Comparison of ENCODE assay signal across 11 cellular contexts in the genomic region with DNA sequence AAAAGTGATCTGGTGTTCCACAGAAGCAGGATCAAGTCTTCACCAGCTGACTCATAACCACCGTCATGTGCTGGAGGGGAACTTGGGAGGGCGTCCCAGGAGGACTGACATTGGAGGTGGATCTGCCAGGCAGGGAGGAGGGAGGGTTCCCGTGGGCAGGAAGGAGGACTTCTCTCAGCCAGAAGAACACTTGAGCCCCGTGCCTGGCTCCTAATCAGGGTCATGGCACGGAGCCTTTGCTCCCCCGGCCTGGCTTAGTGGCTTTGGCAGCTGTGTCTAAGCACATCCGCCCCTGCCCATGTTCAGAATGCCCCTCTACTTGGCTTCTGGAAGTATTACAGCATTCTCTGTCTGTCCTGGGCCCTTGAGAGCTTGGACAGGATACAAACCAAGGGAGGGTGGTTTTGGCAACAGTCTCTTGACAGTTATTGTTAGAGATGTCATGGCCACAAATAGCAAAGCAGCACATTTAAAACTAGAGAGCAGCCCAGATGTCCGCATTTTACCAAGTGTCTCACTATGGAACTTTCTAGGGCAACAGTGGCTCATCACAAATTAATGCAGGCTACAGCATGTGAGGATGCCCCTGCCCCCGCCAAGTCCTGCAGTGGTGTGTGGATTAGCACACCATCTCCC. TPM values are rescaled to one million over a fixed set of nuclear protein-coding genes. Genes with fewer than 3 reads are reported as not detected.
DNase-seq lines count a peak whose midpoint lies in the region; ATAC-seq, FAIRE-seq and TF ChIP-seq lines count a peak whose summit lies in the region.
"Had no signal": no experiment of that assay in that cellular context is flagged by ENCODE, and none has a peak within 500 bp of the region (broad histone marks: within the 10 kb centered on the region; RNA-seq: fewer than 3 reads in every experiment).

No MANE protein-coding gene starts in this region.

- no peak for FAIRE-seq in kidney (lab: Jason Lieb, UNC)
- FAIRE-seq: GM12878 had no signal

- peak; percentile 49 for DNase-seq in HFF-Myc (ENCODE audit: extremely low read depth, low read depth)
- DNase-seq in mammary epithelial cell, result peak; percentile 11
- peak; percentile 90 for DNase-seq in kidney
- no peak for DNase-seq in NCI-H1105 treated with DMSO at 0.1 percent for 48 hours (lab: John Stamatoyannopoulos, UW)
- no peak for DNase-seq in NCI-H187 (lab: John Stamatoyannopoulos, UW)
- DNase-seq in activated naive CD8-positive, alpha-beta T cell treated with anti-CD3 and anti-CD28 coated beads for 36 hours, result no peak
- DNase-seq: activated CD4-positive, alpha-beta T cell treated with anti-CD3 and anti-CD28 coated beads, Interleukin-2, amount 10 ng/mL, durations not matched to agents 7 days and 5 days; NCI-H2227 treated with DMSO at 0.1 percent for 48 hours had no signal

- no peak for ATAC-seq in GM18505 (IDR thresholded peaks at IDR 0.05; ENCODE audit: unreplicated experiment)
- ATAC-seq: GM12878 had no signal

- H3K27ac ChIP-seq in mammary epithelial cell (ENCODE audit: insufficient read depth, low read depth, low read length) (no peak overlapping the region), kidney (ENCODE audit: low read depth in 2 of 2, low read length in 2 of 2) (peak overlapping the region in 1 of 2 donors; percentile 27), stomach smooth muscle (ENCODE audit: low read length) (peak overlapping the region; percentile 37)

- H3K4me2 ChIP-seq in mammary epithelial cell (ENCODE audit: insufficient read depth, low read depth, low read length), result no peak overlapping the region

- no peak overlapping the region for H3K4me3 Mint-ChIP-seq in activated naive CD8-positive, alpha-beta T cell treated with anti-CD3 and anti-CD28 coated beads for 36 hours
- H3K4me3 Mint-ChIP-seq: activated CD4-positive, alpha-beta T cell treated with anti-CD3 and anti-CD28 coated beads, Interleukin-2, amount 10 ng/mL, durations not matched to agents 7 days and 5 days had no signal

- dilution Hi-C loops in mammary epithelial cell (cut with HindIII; ENCODE audit: low sequenced_read_pairs), result no loop called here

- peaks cover 5% of the 10 kb centered on the region for H3K4me1 ChIP-seq in mammary epithelial cell (ENCODE audit: insufficient read depth, low read length)
- H3K4me1 ChIP-seq in kidney (ENCODE audit: control insufficient read depth in 1 of 2, insufficient read depth in 1 of 2, low read depth in 1 of 2, low read length in 2 of 2), result peaks cover 0 to 4% of the 10 kb centered on the region in 2 donors
- H3K4me1 ChIP-seq in stomach smooth muscle (ENCODE audit: control insufficient read depth, insufficient read depth, low read length), result peaks cover 9% of the 10 kb centered on the region

- no peak overlapping the region for H3K27ac Mint-ChIP-seq in activated naive CD8-positive, alpha-beta T cell treated with anti-CD3 and anti-CD28 coated beads for 36 hours
- H3K27ac Mint-ChIP-seq: activated CD4-positive, alpha-beta T cell treated with anti-CD3 and anti-CD28 coated beads, Interleukin-2, amount 10 ng/mL, durations not matched to agents 7 days and 5 days had no signal

- no peak for TF ChIP-seq POLR2A in GM18505 (IDR thresholded peaks at IDR 0.05; ENCODE audit: borderline replicate concordance, extremely low read depth, insufficient read depth, insufficient read length)

- H3K79me2 ChIP-seq in mammary epithelial cell (ENCODE audit: insufficient read depth, low read length), result no peaks in the 10 kb centered on the region

- H3K4me3 ChIP-seq in HFF-Myc (replicated peaks; ENCODE audit: low read depth, low read length) (no peak overlapping the region), mammary epithelial cell (replicated peaks in 1 of 3; ENCODE audit: insufficient read depth in 1 of 3, low read depth in 2 of 3, low read length in 3 of 3) (no peak overlapping the region), kidney (ENCODE audit: low read length in 2 of 2) (no peak overlapping the region), stomach smooth muscle (ENCODE audit: low read length in 2 of 2) (peak overlapping the region in 1 of 2 donors; percentile 29)
- H3K4me3 ChIP-seq: GM12878 had no signal

- WGBS in mammary epithelial cell (ENCODE audit: low coverage, missing lambda C conversion rate), result 37% methylated on average over 7 of the region's 9 CpGs

- no peaks in the 10 kb centered on the region for H3K9me3 Mint-ChIP-seq in activated naive CD8-positive, alpha-beta T cell treated with anti-CD3 and anti-CD28 coated beads for 36 hours
- H3K9me3 Mint-ChIP-seq: activated CD4-positive, alpha-beta T cell treated with anti-CD3 and anti-CD28 coated beads, Interleukin-2, amount 10 ng/mL, durations not matched to agents 7 days and 5 days had no signal

- in situ Hi-C loops in mammary epithelial cell (cut with MboI; ENCODE audit: low sequenced_read_pairs in 2 of 2), result no loop called here

- CTCF ChIA-PET in mammary epithelial cell (lab: Charles Lee; ENCODE audit: low non-redundant PET), result no interaction called here

- no peak for TF ChIP-seq CTCF in HFF-Myc (IDR thresholded peaks at IDR 0.05; ENCODE audit: low read depth, low read length, missing control alignments)
- TF ChIP-seq CTCF in mammary epithelial cell (conservative IDR thresholded peaks at IDR 0.05 in 1 of 2, IDR thresholded peaks at IDR 0.05 in 1 of 2; ENCODE audit: extremely low read depth in 1 of 2, insufficient read depth in 1 of 2, low read depth in 1 of 2, low read length in 2 of 2), result no peak
- TF ChIP-seq CTCF in kidney (IDR thresholded peaks at IDR 0.05; ENCODE audit: borderline replicate concordance, extremely low read depth, insufficient read depth), result no peak

- H3K4me1 Mint-ChIP-seq in activated naive CD8-positive, alpha-beta T cell treated with anti-CD3 and anti-CD28 coated beads for 36 hours, result peaks cover 9% of the 10 kb centered on the region
- H3K4me1 Mint-ChIP-seq: activated CD4-positive, alpha-beta T cell treated with anti-CD3 and anti-CD28 coated beads, Interleukin-2, amount 10 ng/mL, durations not matched to agents 7 days and 5 days had no signal

- H3K9ac ChIP-seq in mammary epithelial cell (ENCODE audit: insufficient read depth, low read length), result no peak overlapping the region
- no peak overlapping the region for H3K9ac ChIP-seq in kidney (ENCODE audit: low read length in 2 of 2)
- H3K9ac ChIP-seq in stomach smooth muscle (ENCODE audit: low read length in 2 of 2), result no peak overlapping the region

- H3K27me3 ChIP-seq in mammary epithelial cell (ENCODE audit: insufficient read depth, low read length) (no peaks in the 10 kb centered on the region), stomach smooth muscle (ENCODE audit: control insufficient read depth in 1 of 2, insufficient read depth in 2 of 2, low read length in 2 of 2) (no peaks in the 10 kb centered on the region)

- no peaks in the 10 kb centered on the region for H3K9me3 ChIP-seq in mammary epithelial cell (replicated peaks; ENCODE audit: insufficient read depth, low read length)
- H3K9me3 ChIP-seq in kidney (ENCODE audit: control insufficient read depth in 1 of 2, low read length in 2 of 2), result no peaks in the 10 kb centered on the region
- H3K9me3 ChIP-seq in stomach smooth muscle (ENCODE audit: control insufficient read depth in 2 of 2, low read length in 2 of 2), result no peaks in the 10 kb centered on the region

- no TSS peak for BruUV-seq in mammary epithelial cell (replicated peaks; lab: Mats Ljungman, UMichigan)

- peaks cover 11% of the 10 kb centered on the region for H3K36me3 Mint-ChIP-seq in activated naive CD8-positive, alpha-beta T cell treated with anti-CD3 and anti-CD28 coated beads for 36 hours

- intact Hi-C loops in mammary epithelial cell (cut with micrococcal nuclease) (no loop called here), kidney (cut with DNase I) (no loop called here)

- H3K27me3 Mint-ChIP-seq in activated naive CD8-positive, alpha-beta T cell treated with anti-CD3 and anti-CD28 coated beads for 36 hours, result no peaks in the 10 kb centered on the region
- H3K27me3 Mint-ChIP-seq: activated CD4-positive, alpha-beta T cell treated with anti-CD3 and anti-CD28 coated beads, Interleukin-2, amount 10 ng/mL, durations not matched to agents 7 days and 5 days had no signal

- no peaks in the 10 kb centered on the region for H4K20me1 ChIP-seq in mammary epithelial cell (ENCODE audit: insufficient read depth, low read length)

- H3K36me3 ChIP-seq in mammary epithelial cell (ENCODE audit: insufficient read depth, low read length) (peaks cover 23% of the 10 kb centered on the region), kidney (ENCODE audit: control insufficient read depth in 1 of 2, insufficient read depth in 2 of 2, low read length in 2 of 2) (peaks cover 29 to 32% of the 10 kb centered on the region in 2 donors), stomach smooth muscle (ENCODE audit: control insufficient read depth in 2 of 2, insufficient read depth in 2 of 2, low read length in 2 of 2) (peaks cover 39 to 51% of the 10 kb centered on the region in 2 donors)

- H2AFZ ChIP-seq in mammary epithelial cell (ENCODE audit: low read depth, low read length), result no peak overlapping the region

RNA-seq across cellular contexts. Expression of a gene that starts 11.5 kb away (rescaled TPM):
- total RNA-seq in mammary epithelial cell (10 to 100 TPM; 39.2 to 66.5 TPM), kidney (64.6 TPM)
- polyA plus RNA-seq in mammary epithelial cell (85.6 TPM), kidney (ENCODE audit: insufficient read depth, low read depth, low replicate concordance) (94.9 TPM)
- 22.3 TPM for polyA minus RNA-seq in mammary epithelial cell
- total RNA-seq in activated naive CD8-positive, alpha-beta T cell treated with anti-CD3 and anti-CD28 coated beads for 36 hours, result 10 to 100 TPM; 80.4 to 85.1 TPM

RNA-seq across cellular contexts. Expression of a gene that starts 12.5 kb away (rescaled TPM):
- total RNA-seq in mammary epithelial cell (10 to 100 TPM in 1 of 2 donors, 1 to 10 TPM in 1; 6.0 to 18.6 TPM), kidney (26.0 TPM)
- polyA plus RNA-seq in mammary epithelial cell (5.3 TPM), kidney (ENCODE audit: insufficient read depth, low read depth, low replicate concordance) (3.1 TPM)
- 27.8 TPM for polyA minus RNA-seq in mammary epithelial cell
- total RNA-seq in activated naive CD8-positive, alpha-beta T cell treated with anti-CD3 and anti-CD28 coated beads for 36 hours, result 10 to 100 TPM; 68.5 to 76.4 TPM

RNA-seq across cellular contexts. Expression of a gene that starts 26.7 kb away (rescaled TPM):
- total RNA-seq in mammary epithelial cell, result 1 to 10 TPM in 1 of 2 donors, under 1 TPM in 1; 0.50 to 2.5 TPM
- polyA plus RNA-seq in mammary epithelial cell, result 1.5 TPM
- polyA minus RNA-seq in mammary epithelial cell, result 6.5 TPM
- total RNA-seq in kidney, result 1.9 TPM
- 1.1 TPM for polyA plus RNA-seq in kidney (ENCODE audit: insufficient read depth, low read depth, low replicate concordance)
- total RNA-seq in activated naive CD8-positive, alpha-beta T cell treated with anti-CD3 and anti-CD28 coated beads for 36 hours, result 1 to 10 TPM; 3.4 to 3.6 TPM

RNA-seq across cellular contexts. Expression of a gene that starts 59.7 kb away (rescaled TPM):
- total RNA-seq in mammary epithelial cell (10 to 100 TPM; 18.5 to 21.7 TPM), kidney (41.5 TPM)
- polyA plus RNA-seq in mammary epithelial cell (26.5 TPM), kidney (ENCODE audit: insufficient read depth, low read depth, low replicate concordance) (24.3 TPM)
- 18.9 TPM for polyA minus RNA-seq in mammary epithelial cell
- total RNA-seq in activated naive CD8-positive, alpha-beta T cell treated with anti-CD3 and anti-CD28 coated beads for 36 hours, result 10 to 100 TPM; 34.5 to 35.6 TPM

Comparison
In these comparisons a context has a peak if more than half of its experiments do, and no peak if none do; other contexts are left out.
1. DNase-seq: peak in HFF-Myc (single experiment), mammary epithelial cell (single experiment) and kidney (single experiment); none in NCI-H1105 treated with DMSO at 0.1 percent for 48 hours (single experiment), NCI-H187 (0 of 2) and activated naive CD8-positive, alpha-beta T cell treated with anti-CD3 and anti-CD28 coated beads for 36 hours (single experiment).